8 cellular contexts compared by ENCODE assay signal in genomic region chr10:70886921-70887665, GRCh38. TPM values are rescaled to one million over a fixed set of nuclear protein-coding genes. Genes with fewer than 3 reads are reported as not detected.
DNase-seq lines count a peak whose midpoint lies in the region; ATAC-seq and TF ChIP-seq lines count a peak whose summit lies in the region.

No MANE protein-coding gene starts in this region.

- H3K79me2 ChIP-seq in neural cell (replicated peaks; ENCODE audit: insufficient read depth, low read length): no peaks in the 10 kb centered on the region

- H3K4me3 ChIP-seq in BLaER1 treated with 17β-estradiol and CSF1 and Interleukin-3, amounts not matched to agents 10 nM and 100 nM: peak overlapping the region; percentile 72 to 83 (median 80); a peak in 17 of 20 replicates
- peak overlapping the region; percentile 56 for H3K4me3 ChIP-seq in NT2/D1 (ENCODE audit: insufficient read length, low read depth)
- H3K4me3 ChIP-seq in effector memory CD4-positive, alpha-beta T cell (ENCODE audit: insufficient read depth, low read depth, low read length, poor library complexity, severe bottlenecking): peak overlapping the region; percentile 96
- H3K4me3 ChIP-seq in neural cell (ENCODE audit: low read length): peak overlapping the region; percentile 70

- H3K9me3 ChIP-seq in BLaER1 treated with 17β-estradiol and CSF1 and Interleukin-3, amounts not matched to agents 10 nM and 100 nM (replicated peaks in 1 of 11): 0 out of 22 replicates have a peak, but pooled peaks cover 0 to 4% (median 0%) of the 10 kb centered on the region in 11 experiments
- no peaks in the 10 kb centered on the region for H3K9me3 ChIP-seq in NT2/D1 (ENCODE audit: insufficient read depth, low read length)
- no peaks in the 10 kb centered on the region for H3K9me3 ChIP-seq in effector memory CD4-positive, alpha-beta T cell (ENCODE audit: control insufficient read depth, low read length)
- no peaks in the 10 kb centered on the region for H3K9me3 ChIP-seq in neural cell (ENCODE audit: low read length)

- H3K27me3 ChIP-seq in BLaER1 treated with 17β-estradiol and CSF1 and Interleukin-3, amounts not matched to agents 10 nM and 100 nM: no peaks in the 10 kb centered on the region
- H3K27me3 ChIP-seq in NT2/D1 (ENCODE audit: insufficient read depth, insufficient read length) (no peaks in the 10 kb centered on the region), neural cell (ENCODE audit: insufficient read depth, low read depth, low read length) (no peaks in the 10 kb centered on the region)
- no peaks in the 10 kb centered on the region for H3K27me3 ChIP-seq in effector memory CD4-positive, alpha-beta T cell (replicated peaks; ENCODE audit: control insufficient read depth, insufficient read depth, low read length, poor library complexity, severe bottlenecking)

- no peak overlapping the region for H2AFZ ChIP-seq in neural cell (ENCODE audit: low read depth, low read length)

- no peak for ATAC-seq in GM21526 (IDR thresholded peaks at IDR 0.05; ENCODE audit: low FRiP score, unreplicated experiment)

- TF ChIP-seq RAD21 in neural cell (conservative IDR thresholded peaks at IDR 0.05): no peak

- TF ChIP-seq EP300 in neural cell (conservative IDR thresholded peaks at IDR 0.05; ENCODE audit: poor library complexity, severe bottlenecking): no peak

- peak overlapping the region; percentile 79 to 95 (median 91) for H3K4me2 ChIP-seq in BLaER1 treated with 17β-estradiol and CSF1 and Interleukin-3, amounts not matched to agents 10 nM and 100 nM
- H3K4me2 ChIP-seq in neural cell (ENCODE audit: low read length): no peak overlapping the region

- H3K9ac ChIP-seq in BLaER1 treated with 17β-estradiol and CSF1 and Interleukin-3, amounts not matched to agents 10 nM and 100 nM: peak overlapping the region; percentile 75 to 89 (median 84); a peak in 21 of 22 replicates
- H3K9ac ChIP-seq in NT2/D1 (ENCODE audit: insufficient read length, low read depth) (peak overlapping the region; percentile 87), neural cell (ENCODE audit: low read length) (peak overlapping the region; percentile 50)

- peaks cover 0 to 21% (median 0%) of the 10 kb centered on the region in 11 experiments; a peak in 5 of 22 replicates for H4K20me1 ChIP-seq in BLaER1 treated with 17β-estradiol and CSF1 and Interleukin-3, amounts not matched to agents 10 nM and 100 nM
- no peaks in the 10 kb centered on the region for H4K20me1 ChIP-seq in neural cell (ENCODE audit: insufficient read depth)

- peaks cover 22 to 38% (median 33%) of the 10 kb centered on the region in 10 experiments for H3K4me1 ChIP-seq in BLaER1 treated with 17β-estradiol and CSF1 and Interleukin-3, amounts not matched to agents 10 nM and 100 nM
- H3K4me1 ChIP-seq in NT2/D1 (ENCODE audit: insufficient read depth, insufficient read length): peaks cover 8% of the 10 kb centered on the region
- H3K4me1 ChIP-seq in effector memory CD4-positive, alpha-beta T cell (ENCODE audit: control insufficient read depth, insufficient read depth, low read length, poor library complexity, severe bottlenecking): peaks cover 12% of the 10 kb centered on the region

- peaks cover 23 to 39% (median 32%) of the 10 kb centered on the region in 11 experiments; a peak in 21 of 22 replicates for H3K36me3 ChIP-seq in BLaER1 treated with 17β-estradiol and CSF1 and Interleukin-3, amounts not matched to agents 10 nM and 100 nM
- H3K36me3 ChIP-seq in NT2/D1 (ENCODE audit: insufficient read depth, insufficient read length, low read length) (peaks cover 19% of the 10 kb centered on the region), neural cell (ENCODE audit: insufficient read depth, low read length) (no peaks in the 10 kb centered on the region)
- peaks cover 3% of the 10 kb centered on the region for H3K36me3 ChIP-seq in effector memory CD4-positive, alpha-beta T cell (ENCODE audit: control insufficient read depth, insufficient read depth, low read length)

- TF ChIP-seq CTCF in neural cell (IDR thresholded peaks at IDR 0.05; ENCODE audit: poor library complexity, severe bottlenecking): no peak

- H3K27ac ChIP-seq in BLaER1 treated with 17β-estradiol and CSF1 and Interleukin-3, amounts not matched to agents 10 nM and 100 nM: peak overlapping the region in 7 of 11 experiments; percentile 43 to 87 (median 83); a peak in 12 of 22 replicates
- peak overlapping the region; percentile 74 for H3K27ac ChIP-seq in effector memory CD4-positive, alpha-beta T cell (ENCODE audit: insufficient read depth, low read length, poor library complexity, severe bottlenecking)
- no peak overlapping the region for H3K27ac ChIP-seq in neural cell (ENCODE audit: low read length)

- DNase-seq in NT2/D1 (ENCODE audit: low read depth, low spot score) (no peak), HT-29 (ENCODE audit: low spot score) (no peak), NCI-H187 (lab: John Stamatoyannopoulos, UW) (no peak), NCI-H1092 treated with DMSO at 0.1 percent for 48 hours (lab: John Stamatoyannopoulos, UW) (no peak)
- DNase-seq in effector memory CD4-positive, alpha-beta T cell: no peak

- H3K9me2 ChIP-seq in neural cell (ENCODE audit: insufficient read depth, low read length): no peaks in the 10 kb centered on the region

- no peaks in the 10 kb centered on the region for H3F3A ChIP-seq in neural cell (ENCODE audit: insufficient read depth, low read length, poor library complexity, severe bottlenecking)

TF ChIP-seq in neural cell, 6 proteins besides CTCF, POLR2A, EP300 and RAD21:
- no peak for TF ChIP-seq POLR2AphosphoS5 (IDR thresholded peaks at IDR 0.05)
- no peak for TF ChIP-seq REST (IDR thresholded peaks at IDR 0.05; ENCODE audit: borderline replicate concordance)
- no peak for TF ChIP-seq SMC3 (conservative IDR thresholded peaks at IDR 0.05; ENCODE audit: poor library complexity)
- TF ChIP-seq EZH2 (IDR thresholded peaks at IDR 0.05; ENCODE audit: borderline replicate concordance, insufficient read depth, low read length, poor library complexity, severe bottlenecking): no peak
- TF ChIP-seq TAF1 (IDR thresholded peaks at IDR 0.05; ENCODE audit: low read depth): no peak
- TF ChIP-seq MXI1 (conservative IDR thresholded peaks at IDR 0.05; ENCODE audit: poor library complexity, severe bottlenecking): no peak

RNA-seq across cellular contexts. Expression of gene PCBD1, which starts 1.3 kb away (rescaled TPM):
- 15.8 and 21.6 TPM in 2 replicates for polyA plus RNA-seq in neural cell
- 2.1 and 2.2 TPM in 2 replicates for polyA minus RNA-seq in neural cell
- total RNA-seq in HT-29 (2014; rRNA removed; shearing (Covaris generic)): 147 TPM in 2 replicates
